In genomic region chr13:108957369-108958012, GRCh38 we compare ENCODE assay signal across 11 cellular contexts.
A peak's percentile ranks its signal among the peaks of the same experiment; 100 is the strongest.
DNase-seq lines count a peak whose midpoint lies in the region; ATAC-seq, FAIRE-seq and TF ChIP-seq lines count a peak whose summit lies in the region.
"Had no signal": no experiment of that assay in that cellular context is flagged by ENCODE, and none has a peak within 500 bp of the region (broad histone marks: within the 10 kb centered on the region; RNA-seq: fewer than 3 reads in every experiment).

No MANE protein-coding gene starts in this region.

- in situ Hi-C loops in HepG2 (cut with HindIII; ENCODE audit: extremely low pct_ligation_motif_present, low pct_unique_long_range_greater_than_20kb) = loop anchor here (25.0 kb wide), 2 partner anchors 830 to 1455 kb away; partner anchors contain the start of gene IRS2

- H3K4me2 ChIP-seq in HepG2 (ENCODE audit: low read depth, low read length) = no peak overlapping the region

- TF ChIP-seq RAD21 in HepG2 (CRISPR knock-in tag; IDR thresholded peaks at IDR 0.05) = no peak

- FAIRE-seq in HepG2 (lab: Jason Lieb, UNC) = no peak

- no peaks in the 10 kb centered on the region for H4K20me1 ChIP-seq in HepG2 (ENCODE audit: insufficient read depth, low read length)

- CTCF ChIA-PET in HepG2 (lab: Yijun Ruan, JAX; ENCODE audit: low intra/inter-chr PET ratio, low total read pairs) = no interaction called here

- H3K9ac ChIP-seq in HepG2 (ENCODE audit: insufficient read depth, low read depth, low read length) = no peak overlapping the region

- POLR2A ChIA-PET in HepG2 (lab: Yijun Ruan, JAX) = no interaction called here

- no peak overlapping the region for H2AFZ ChIP-seq in HepG2 (ENCODE audit: low read length)

- no peaks in the 10 kb centered on the region for H3K9me3 ChIP-seq in HepG2 (ENCODE audit: low read length)

- no peaks in the 10 kb centered on the region for H3K4me1 ChIP-seq in HepG2 (ENCODE audit: insufficient read depth, low read length)

- peak; percentile 67 for DNase-seq in AG08395 (ENCODE audit: low spot score)
- peak; percentile 59 for DNase-seq in LoVo (ENCODE audit: low spot score)
- DNase-seq in cardiac fibroblast (ENCODE audit: low read depth in 2 of 2) = peak; percentile 74 to 91
- DNase-seq in HepG2 (ENCODE audit: low spot score) = no peak
- DNase-seq in activated T-cell treated with anti-CD3 and anti-CD28 coated beads, Interleukin-2, amount 50 U/mL, for 48 hours = no peak
- no peak for DNase-seq in NCI-H1092 (lab: John Stamatoyannopoulos, UW)
- DNase-seq: CD4-positive, alpha-beta memory T cell; T-helper 1 cell had no signal

- H3K27me3 ChIP-seq in HepG2 (ENCODE audit: control insufficient read depth in 1 of 2, insufficient read depth in 2 of 2, low read length in 2 of 2) = no peaks in the 10 kb centered on the region; a peak in 2 of 5 replicates

- no peaks in the 10 kb centered on the region for H3K36me3 ChIP-seq in HepG2 (replicated peaks in 1 of 2; ENCODE audit: control insufficient read depth in 1 of 2, insufficient read depth in 2 of 2, low read length in 2 of 2)

- peak overlapping the region in 1 of 2 donors; percentile 11 for H3K4me3 ChIP-seq in cardiac fibroblast (replicated peaks in 1 of 2; ENCODE audit: low read depth in 2 of 2, low read length in 2 of 2)
- no peak overlapping the region for H3K4me3 ChIP-seq in HepG2 (replicated peaks in 1 of 3; ENCODE audit: insufficient read depth in 1 of 3, low read depth in 2 of 3, low read length in 3 of 3)

- TF ChIP-seq CTCF in cardiac fibroblast (IDR thresholded peaks at IDR 0.05; ENCODE audit: low read depth, low read length) = no peak
- no peak for TF ChIP-seq CTCF in HepG2 (CRISPR knock-in tag; IDR thresholded peaks at IDR 0.05)

- H3K27ac ChIP-seq in HepG2 (ENCODE audit: extremely low read length, insufficient read depth, low read length) = no peak overlapping the region
- H3K27ac ChIP-seq: HL-60 had no signal

- no peak for TF ChIP-seq POLR2A in HepG2 (IDR thresholded peaks at IDR 0.05; ENCODE audit: insufficient read depth in 1 of 2, low read depth in 2 of 2, low read length in 2 of 2)

- ATAC-seq in HepG2 (no peak), HG02884 (IDR thresholded peaks at IDR 0.05; ENCODE audit: unreplicated experiment) (no peak), GM21529 (IDR thresholded peaks at IDR 0.05; ENCODE audit: unreplicated experiment) (no peak)

- WGBS in HepG2 (ENCODE audit: low lambda C conversion rate) = 8% methylated on average over 11 of the region's 11 CpGs

- TF ChIP-seq EP300 in HepG2 (IDR thresholded peaks at IDR 0.05; ENCODE audit: low read depth in 2 of 2, low read length in 2 of 2) = no peak; a peak in 1 of 4 replicates
- no peak for TF ChIP-seq EP300 in HepG2 (CRISPR knock-in tag; IDR thresholded peaks at IDR 0.05; ENCODE audit: borderline replicate concordance)

- no peaks in the 10 kb centered on the region for H3K79me2 ChIP-seq in HepG2 (ENCODE audit: insufficient read depth, low read length)

- intact Hi-C loops in HepG2 (cut with micrococcal nuclease; ENCODE audit: unreplicated experiment) = no loop called here

- BruUV-seq in HepG2 (replicated peaks; lab: Mats Ljungman, UMichigan) = no TSS peak

TF ChIP-seq in HepG2, 621 proteins besides CTCF, POLR2A, EP300 and RAD21:
- TF ChIP-seq BHLHE40 (IDR thresholded peaks at IDR 0.05; ENCODE audit: low read length) (peak; percentile 46; the same call in 1 of the 2 replicates), FOSL2 (CRISPR knock-in tag; IDR thresholded peaks at IDR 0.05) (peak; percentile 44), MNT (IDR thresholded peaks at IDR 0.05) (peak; percentile 77), ZZZ3 (CRISPR knock-in tag; IDR thresholded peaks at IDR 0.05; ENCODE audit: borderline replicate concordance) (no peak), SAP130 (CRISPR knock-in tag; IDR thresholded peaks at IDR 0.05; ENCODE audit: low read depth) (no peak)
TF ChIP-seq in HepG2: peak in this region for 3.

Comparison
In these comparisons a context has a peak if more than half of its experiments do, and no peak if none do; other contexts are left out.
1. DNase-seq: peak in AG08395 (single experiment), LoVo (single experiment) and cardiac fibroblast (2 of 2); none in HepG2 (single experiment), activated T-cell treated with anti-CD3 and anti-CD28 coated beads, Interleukin-2, amount 50 U/mL, for 48 hours (0 of 2) and NCI-H1092 (single experiment).